In genomic region chr7:46741924-46742607, GRCh38 we compare ENCODE assay signal across 23 cellular contexts.
A peak's percentile ranks its signal among the peaks of the same experiment; 100 is the strongest.
DNase-seq lines count a peak whose midpoint lies in the region; ATAC-seq, FAIRE-seq and TF ChIP-seq lines count a peak whose summit lies in the region.
"Had no signal": no experiment of that assay in that cellular context is flagged by ENCODE, and none has a peak within 500 bp of the region (broad histone marks: within the 10 kb centered on the region; RNA-seq: fewer than 3 reads in every experiment).

No MANE protein-coding gene starts in this region.

- FAIRE-seq in astrocyte (lab: Jason Lieb, UNC) (no peak), kidney (lab: Jason Lieb, UNC) (peak; percentile 29)
- FAIRE-seq: A549, GM12891 had no signal

- H3K79me2 ChIP-seq in astrocyte (ENCODE audit: insufficient read depth, low read length): no peaks in the 10 kb centered on the region

- no peak overlapping the region for H3K27ac Mint-ChIP-seq in astrocyte (ENCODE audit: unreplicated experiment)
- no peak overlapping the region for H3K27ac Mint-ChIP-seq in stimulated activated naive B cell treated with anti-CD40 and anti-IgM and Interleukin-4, amounts not matched to agents 10 μg/mL and 1 μg/mL and 100 μg/mL, for 72 hours
- H3K27ac Mint-ChIP-seq: CD4-positive, alpha-beta T cell; GM23338 had no signal

- H3K27me3 ChIP-seq in astrocyte (ENCODE audit: insufficient read depth, low read length): no peaks in the 10 kb centered on the region
- H3K27me3 ChIP-seq: BE2C had no signal

- H3K4me2 ChIP-seq in astrocyte (ENCODE audit: low read length): no peak overlapping the region
- H3K4me2 ChIP-seq: A549, GM23338 had no signal

- no peaks in the 10 kb centered on the region for H3K9me3 Mint-ChIP-seq in astrocyte (ENCODE audit: unreplicated experiment)
- no peaks in the 10 kb centered on the region for H3K9me3 Mint-ChIP-seq in stimulated activated naive B cell treated with anti-CD40 and anti-IgM and Interleukin-4, amounts not matched to agents 10 μg/mL and 1 μg/mL and 100 μg/mL, for 72 hours
- H3K9me3 Mint-ChIP-seq: GM23338 had no signal

- DNase-seq in GM04504 (ENCODE audit: low read depth) (peak; percentile 56), astrocyte (ENCODE audit: low read depth) (peak; percentile 67), kidney (no peak), retinal pigment epithelial cell (ENCODE audit: low read depth) (peak; percentile 24), SW 1271 (lab: John Stamatoyannopoulos, UW) (no peak)
- DNase-seq in stimulated activated naive B cell treated with anti-CD40 and anti-IgM and Interleukin-4, amounts not matched to agents 10 μg/mL and 1 μg/mL and 100 μg/mL, for 72 hours: no peak
- DNase-seq: BE2C; CD4-positive, alpha-beta T cell; COR-L47; DMS 273 treated with DMSO at 0.1 percent for 48 hours; DMS79 treated with DMSO at 0.1 percent for 48 hours; KBM-7; NCI-H1092 treated with DMSO at 0.1 percent for 48 hours; NCI-H1436 treated with DMSO at 0.1 percent for 48 hours; NCI-H1930; NCI-H2227 treated with DMSO at 0.1 percent for 48 hours; NCI-H510A had no signal

- peaks cover 6% of the 10 kb centered on the region for H3K4me1 ChIP-seq in astrocyte (ENCODE audit: insufficient read depth, low read length)
- H3K4me1 ChIP-seq in kidney (ENCODE audit: control insufficient read depth in 1 of 2, insufficient read depth in 1 of 2, low read depth in 1 of 2, low read length in 2 of 2): peaks cover 0 to 4% of the 10 kb centered on the region in 2 donors
- H3K4me1 ChIP-seq: A549, HAP-1 had no signal

- no peaks in the 10 kb centered on the region for H3K4me1 Mint-ChIP-seq in astrocyte (ENCODE audit: low read depth, unreplicated experiment)
- no peaks in the 10 kb centered on the region for H3K4me1 Mint-ChIP-seq in stimulated activated naive B cell treated with anti-CD40 and anti-IgM and Interleukin-4, amounts not matched to agents 10 μg/mL and 1 μg/mL and 100 μg/mL, for 72 hours

- TF ChIP-seq POLR2A in GM18505 (IDR thresholded peaks at IDR 0.05; ENCODE audit: borderline replicate concordance, extremely low read depth, insufficient read depth, insufficient read length): no peak

- H4K20me1 ChIP-seq in astrocyte (ENCODE audit: insufficient read depth, low read length): no peaks in the 10 kb centered on the region

- intact Hi-C loops in kidney (cut with DNase I): no loop called here

- H3K9ac ChIP-seq in astrocyte (ENCODE audit: low read length) (no peak overlapping the region), kidney (ENCODE audit: low read length in 2 of 2) (no peak overlapping the region)

- H2AFZ ChIP-seq in astrocyte (ENCODE audit: low read depth, low read length): no peak overlapping the region
- H2AFZ ChIP-seq: GM23338 had no signal

- H3K4me3 Mint-ChIP-seq in astrocyte (ENCODE audit: unreplicated experiment): no peak overlapping the region
- no peak overlapping the region for H3K4me3 Mint-ChIP-seq in stimulated activated naive B cell treated with anti-CD40 and anti-IgM and Interleukin-4, amounts not matched to agents 10 μg/mL and 1 μg/mL and 100 μg/mL, for 72 hours
- H3K4me3 Mint-ChIP-seq: CD4-positive, alpha-beta T cell; GM23338 had no signal

- TF ChIP-seq CTCF in astrocyte (IDR thresholded peaks at IDR 0.05; ENCODE audit: insufficient read depth, low read depth, low read length): no peak
- TF ChIP-seq CTCF in kidney (IDR thresholded peaks at IDR 0.05; ENCODE audit: borderline replicate concordance, extremely low read depth, insufficient read depth): no peak
- no peak for TF ChIP-seq CTCF in retinal pigment epithelial cell (conservative IDR thresholded peaks at IDR 0.05; ENCODE audit: low read depth, low read length)

- H3K36me3 Mint-ChIP-seq in astrocyte (ENCODE audit: low read depth, unreplicated experiment): no peaks in the 10 kb centered on the region
- H3K36me3 Mint-ChIP-seq in stimulated activated naive B cell treated with anti-CD40 and anti-IgM and Interleukin-4, amounts not matched to agents 10 μg/mL and 1 μg/mL and 100 μg/mL, for 72 hours: no peaks in the 10 kb centered on the region

- H3K36me3 ChIP-seq in astrocyte (ENCODE audit: insufficient read depth, low read length) (no peaks in the 10 kb centered on the region), kidney (ENCODE audit: control insufficient read depth in 1 of 2, insufficient read depth in 2 of 2, low read length in 2 of 2) (no peaks in the 10 kb centered on the region)
- H3K36me3 ChIP-seq: BE2C, HAP-1 had no signal

- no peaks in the 10 kb centered on the region for H3K9me3 ChIP-seq in astrocyte (ENCODE audit: insufficient read depth, low read depth, low read length)
- H3K9me3 ChIP-seq in kidney (ENCODE audit: control insufficient read depth in 1 of 2, low read length in 2 of 2): no peaks in the 10 kb centered on the region
- H3K9me3 ChIP-seq: A549, BE2C, HAP-1 had no signal

- H3K27ac ChIP-seq in astrocyte (ENCODE audit: low read depth, low read length) (no peak overlapping the region), kidney (ENCODE audit: low read depth in 2 of 2, low read length in 2 of 2) (no peak overlapping the region)
- H3K27ac ChIP-seq: A549, HL-60 had no signal

- no peak for ATAC-seq in GM18505 (IDR thresholded peaks at IDR 0.05; ENCODE audit: unreplicated experiment)
- no peak for ATAC-seq in stimulated activated naive B cell treated with anti-CD40 and anti-IgM and Interleukin-4, amounts not matched to agents 10 μg/mL and 1 μg/mL and 100 μg/mL, for 72 hours (replicated peaks)
- ATAC-seq: A549, GM23338 had no signal

- H3K4me3 ChIP-seq in astrocyte (ENCODE audit: insufficient read depth, low read depth, low read length) (no peak overlapping the region), kidney (ENCODE audit: low read length in 2 of 2) (no peak overlapping the region), retinal pigment epithelial cell (ENCODE audit: low read length) (no peak overlapping the region)
- H3K4me3 ChIP-seq: A549, GM23338, HAP-1 had no signal

- H3K27me3 Mint-ChIP-seq in astrocyte (ENCODE audit: low read depth, unreplicated experiment): no peaks in the 10 kb centered on the region
- no peaks in the 10 kb centered on the region for H3K27me3 Mint-ChIP-seq in stimulated activated naive B cell treated with anti-CD40 and anti-IgM and Interleukin-4, amounts not matched to agents 10 μg/mL and 1 μg/mL and 100 μg/mL, for 72 hours
- H3K27me3 Mint-ChIP-seq: CD4-positive, alpha-beta T cell had no signal

Comparison
In these comparisons a context has a peak if more than half of its experiments do, and no peak if none do; other contexts are left out.
1. DNase-seq: peak in GM04504 (single experiment), astrocyte (single experiment) and retinal pigment epithelial cell (single experiment); none in kidney (single experiment), SW 1271 (0 of 2) and stimulated activated naive B cell treated with anti-CD40 and anti-IgM and Interleukin-4, amounts not matched to agents 10 μg/mL and 1 μg/mL and 100 μg/mL, for 72 hours (single experiment).